In genomic region chr12:43882578-43883178, GRCh38 we compare ENCODE assay signal across 9 cellular contexts. TPM values are rescaled to one million over a fixed set of nuclear protein-coding genes. Genes with fewer than 3 reads are reported as not detected.
A peak's percentile ranks its signal among the peaks of the same experiment; 100 is the strongest.
DNase-seq lines count a peak whose midpoint lies in the region; ATAC-seq lines count a peak whose summit lies in the region.
"Had no signal": no experiment of that assay in that cellular context is flagged by ENCODE, and none has a peak within 500 bp of the region (broad histone marks: within the 10 kb centered on the region; RNA-seq: fewer than 3 reads in every experiment).

No MANE protein-coding gene starts in this region.

- no peaks in the 10 kb centered on the region for H3K36me3 Mint-ChIP-seq in activated naive CD8-positive, alpha-beta T cell treated with anti-CD3 and anti-CD28 coated beads, Interleukin-2, amount 10 ng/mL, durations not matched to agents 7 days and 5 days

- no peaks in the 10 kb centered on the region for H3K9me3 Mint-ChIP-seq in activated naive CD8-positive, alpha-beta T cell treated with anti-CD3 and anti-CD28 coated beads, Interleukin-2, amount 10 ng/mL, durations not matched to agents 7 days and 5 days

- POLR2A ChIA-PET in activated naive CD8-positive, alpha-beta T cell treated with anti-CD3 and anti-CD28 coated beads, Interleukin-2, amount 10 ng/mL, durations not matched to agents 7 days and 5 days (lab: Charles Lee) = interaction anchor here (0.9 to 1.0 kb wide), 2 partner anchors 77 to 106 kb away, joined by 3 to 4 read pairs; partner anchors contain the start of gene TWF1

- no peak overlapping the region for H3K27ac Mint-ChIP-seq in activated naive CD8-positive, alpha-beta T cell treated with anti-CD3 and anti-CD28 coated beads, Interleukin-2, amount 10 ng/mL, durations not matched to agents 7 days and 5 days

- H3K27me3 Mint-ChIP-seq in activated naive CD8-positive, alpha-beta T cell treated with anti-CD3 and anti-CD28 coated beads, Interleukin-2, amount 10 ng/mL, durations not matched to agents 7 days and 5 days = no peaks in the 10 kb centered on the region

- ATAC-seq in GM19467 (IDR thresholded peaks at IDR 0.05; ENCODE audit: unreplicated experiment) (peak; percentile 90), HG03442 (IDR thresholded peaks at IDR 0.05; ENCODE audit: unreplicated experiment) (peak; percentile 94), left cardiac atrium (peak; percentile 66 to 79)
- peak; percentile 54 for ATAC-seq in activated naive CD8-positive, alpha-beta T cell treated with anti-CD3 and anti-CD28 coated beads, Interleukin-2, amount 10 ng/mL, durations not matched to agents 7 days and 5 days (ENCODE audit: low read depth)

- intact Hi-C loops in left cardiac atrium (cut with DNase I) = loop anchor here in 1 of 2 donors (5.0 kb wide), 2 partner anchors 75 to 105 kb away; partner anchors contain the start of gene TWF1

- DNase-seq in NCI-H1092 treated with DMSO at 0.1 percent for 48 hours (lab: John Stamatoyannopoulos, UW) (peak; percentile 67), NCI-H1092 (lab: John Stamatoyannopoulos, UW) (no peak), NCI-H526 (lab: John Stamatoyannopoulos, UW) (peak; percentile 4 to 64), left cardiac atrium (no peak), skeletal muscle cell (ENCODE audit: low read depth) (peak; percentile 28)
- no peak for DNase-seq in activated naive CD8-positive, alpha-beta T cell treated with anti-CD3 and anti-CD28 coated beads, Interleukin-2, amount 10 ng/mL, durations not matched to agents 7 days and 5 days

- H3K4me3 Mint-ChIP-seq in activated naive CD8-positive, alpha-beta T cell treated with anti-CD3 and anti-CD28 coated beads, Interleukin-2, amount 10 ng/mL, durations not matched to agents 7 days and 5 days = no peak overlapping the region

- H3K4me3 ChIP-seq in skeletal muscle cell (ENCODE audit: low read depth, low read length) = no peak overlapping the region
- H3K4me3 ChIP-seq: BLaER1 treated with 17β-estradiol and CSF1 and Interleukin-3, amounts not matched to agents 10 nM and 100 nM had no signal

- no peaks in the 10 kb centered on the region for H3K4me1 Mint-ChIP-seq in activated naive CD8-positive, alpha-beta T cell treated with anti-CD3 and anti-CD28 coated beads, Interleukin-2, amount 10 ng/mL, durations not matched to agents 7 days and 5 days

RNA-seq across cellular contexts. Expression of gene TMEM117, which starts 46.8 kb away (rescaled TPM):
- total RNA-seq in activated naive CD8-positive, alpha-beta T cell treated with anti-CD3 and anti-CD28 coated beads, Interleukin-2, amount 10 ng/mL, durations not matched to agents 7 days and 5 days = 1 to 10 TPM in 1 of 2 experiments, under 1 TPM in 1; 0.58 to 1.0 TPM
- 1 to 10 TPM; 7.3 to 9.8 TPM for total RNA-seq in left cardiac atrium

Comparison
In these comparisons a context has a peak if more than half of its experiments do, and no peak if none do; other contexts are left out.
1. DNase-seq: peak in NCI-H1092 treated with DMSO at 0.1 percent for 48 hours (single experiment), NCI-H526 (2 of 2) and skeletal muscle cell (single experiment); none in NCI-H1092 (single experiment), activated naive CD8-positive, alpha-beta T cell treated with anti-CD3 and anti-CD28 coated beads, Interleukin-2, amount 10 ng/mL, durations not matched to agents 7 days and 5 days (single experiment) and left cardiac atrium (single experiment).
2. RNA of gene TMEM117, which starts 46.8 kb away (total RNA-seq): 7.3 to 9.8 TPM in left cardiac atrium; 0.58 to 1.0 TPM in activated naive CD8-positive, alpha-beta T cell treated with anti-CD3 and anti-CD28 coated beads, Interleukin-2, amount 10 ng/mL, durations not matched to agents 7 days and 5 days; every median in the first group is over 4 times any median in the second.
3. Peak in every context shown above with its lines, with median percentiles within 50 percentile points of each other: ATAC-seq.